1 cellular context compared by ENCODE assay signal in genomic region chr10:16854623-16855022, GRCh38.
A peak's percentile ranks its signal among the peaks of the same experiment; 100 is the strongest.
TF ChIP-seq lines count a peak whose summit lies in the region.

No MANE protein-coding gene starts in this region.

TF ChIP-seq in SK-N-SH, 30 proteins besides CTCF, POLR2A, EP300 and RAD21 (continued from another document):
- TF ChIP-seq YY1 (IDR thresholded peaks at IDR 0.05; ENCODE audit: low read depth) (peak; percentile 31; the same call in 1 of the 2 replicates), TEAD4 (IDR thresholded peaks at IDR 0.05; ENCODE audit: borderline replicate concordance, insufficient read depth) (peak; percentile 61; the same call in 1 of the 2 replicates), CHD2 (IDR thresholded peaks at IDR 0.05; ENCODE audit: low read length, partially characterized antibody) (no peak), GABPA (IDR thresholded peaks at IDR 0.05; ENCODE audit: low read depth) (no peak), TCF12 (IDR thresholded peaks at IDR 0.05) (peak; percentile 45; the same call in 1 of the 2 replicates), RCOR1 (IDR thresholded peaks at IDR 0.05; ENCODE audit: low read length) (no peak), NRF1 (IDR thresholded peaks at IDR 0.05; ENCODE audit: low read depth, low read length) (no peak), IRF3 (IDR thresholded peaks at IDR 0.05; ENCODE audit: low read depth, low read length) (no peak), PBX3 (IDR thresholded peaks at IDR 0.05) (peak; percentile 66), USF2 (IDR thresholded peaks at IDR 0.05; ENCODE audit: borderline replicate concordance, low read depth, low read length) (no peak), JUND (IDR thresholded peaks at IDR 0.05) (0 out of 2 replicates have a peak, but pooled peaks have one; percentile 40)
